In genomic region chr10:133452453-133452852, GRCh38 we compare ENCODE assay signal across 29 cellular contexts. TPM values are rescaled to one million over a fixed set of nuclear protein-coding genes. Genes with fewer than 3 reads are reported as not detected.
"Had no signal": no experiment of that assay in that cellular context is flagged by ENCODE, and none has a peak within 500 bp of the region (broad histone marks: within the 10 kb centered on the region; RNA-seq: fewer than 3 reads in every experiment).

No MANE protein-coding gene starts in this region.

- H3K27ac Mint-ChIP-seq: immature natural killer cell; memory B cell; natural killer cell; nephron progenitor cell; neural progenitor cell; stimulated activated memory B cell treated with anti-CD40 and anti-IgM and Interleukin-4, amounts not matched to agents 10 μg/mL and 1 μg/mL and 100 μg/mL, for 72 hours; stimulated activated naive CD8-positive, alpha-beta T cell treated with anti-CD3 and anti-CD28 coated beads, Interleukin-15, amount 100 ng/mL, for 72 hours had no signal

- H3K4me1 Mint-ChIP-seq: immature natural killer cell; naive B cell; nephron progenitor cell; neural progenitor cell; stimulated activated memory B cell treated with anti-CD40 and anti-IgM and Interleukin-4, amounts not matched to agents 10 μg/mL and 1 μg/mL and 100 μg/mL, for 72 hours; stimulated activated naive CD8-positive, alpha-beta T cell treated with anti-CD3 and anti-CD28 coated beads, Interleukin-15, amount 100 ng/mL, for 72 hours had no signal

- H3K36me3 ChIP-seq: neural progenitor cell, neutrophil, right lobe of liver, upper lobe of left lung, vagina had no signal

- DNase-seq: hypothalamus; immature natural killer cell; kidney; left colon; left ventricle myocardium inferior; naive B cell; natural killer cell; nephron progenitor cell; occipital lobe; psoas muscle; right lobe of liver; stimulated activated CD4-positive, alpha-beta T cell treated with anti-CD3 and anti-CD28 coated beads, Interleukin-1b, Interleukin-23, amount 100 ng/mL, for 48 hours; stimulated activated CD4-positive, alpha-beta T cell treated with anti-CD3 and anti-CD28 coated beads, Interleukin-2, amount 100 ng/mL, for 48 hours; stimulated activated CD4-positive, alpha-beta T cell treated with anti-CD3 and anti-CD28 coated beads, Interleukin-4, amount 100 ng/mL, for 4 hours; stimulated activated CD8-positive, alpha-beta memory T cell treated with anti-CD3 and anti-CD28 coated beads, Interleukin-4, amount 100 ng/mL, for 48 hours; stimulated activated naive CD4-positive, alpha-beta T cell treated with Interleukin-2 at 50 U/mL for 16 hours; stimulated activated naive CD8-positive, alpha-beta T cell treated with anti-CD3 and anti-CD28 coated beads, Interleukin-15, amount 100 ng/mL, for 72 hours; substantia nigra; upper lobe of left lung had no signal

- H3K4me1 ChIP-seq: left ventricle myocardium inferior, neural progenitor cell, parathyroid adenoma, psoas muscle, right lobe of liver, tibial nerve, upper lobe of left lung, vagina had no signal

- H3K27me3 ChIP-seq: neural progenitor cell, neutrophil, right lobe of liver, tibial nerve, upper lobe of left lung, vagina had no signal

- H3K27me3 Mint-ChIP-seq: stimulated activated memory B cell treated with anti-CD40 and anti-IgM and Interleukin-4, amounts not matched to agents 10 μg/mL and 1 μg/mL and 100 μg/mL, for 72 hours; stimulated activated naive CD8-positive, alpha-beta T cell treated with anti-CD3 and anti-CD28 coated beads, Interleukin-15, amount 100 ng/mL, for 72 hours had no signal

- H3K4me3 ChIP-seq: left ventricle myocardium inferior, neural progenitor cell, psoas muscle, right lobe of liver, smooth muscle cell, tibial nerve, upper lobe of left lung, vagina had no signal

- H3K27ac ChIP-seq: left ventricle myocardium inferior, neural progenitor cell, neutrophil, parathyroid adenoma, psoas muscle, right lobe of liver, tibial nerve, upper lobe of left lung, vagina had no signal

- ATAC-seq: left colon; natural killer cell; psoas muscle; right lobe of liver; stimulated activated memory B cell treated with anti-CD40 and anti-IgM and Interleukin-4, amounts not matched to agents 10 μg/mL and 1 μg/mL and 100 μg/mL, for 72 hours; stimulated activated naive CD8-positive, alpha-beta T cell treated with anti-CD3 and anti-CD28 coated beads, Interleukin-15, amount 100 ng/mL, for 72 hours had no signal

- FAIRE-seq: islet of Langerhans, kidney had no signal

- H3K4me3 Mint-ChIP-seq: immature natural killer cell; memory B cell; naive B cell; natural killer cell; nephron progenitor cell; neural progenitor cell; stimulated activated memory B cell treated with anti-CD40 and anti-IgM and Interleukin-4, amounts not matched to agents 10 μg/mL and 1 μg/mL and 100 μg/mL, for 72 hours; stimulated activated naive CD8-positive, alpha-beta T cell treated with anti-CD3 and anti-CD28 coated beads, Interleukin-15, amount 100 ng/mL, for 72 hours had no signal

RNA-seq across cellular contexts. Expression of gene SPRN, which starts 28.0 kb away (rescaled TPM):
- total RNA-seq: kidney, left colon, left ventricle myocardium inferior, mesenteric fat pad, natural killer cell, psoas muscle, tibial nerve, vagina had no signal
